In genomic region chr1:212485895-212486590, GRCh38 we compare ENCODE assay signal across 8 cellular contexts. TPM values are rescaled to one million over a fixed set of nuclear protein-coding genes. Genes with fewer than 3 reads are reported as not detected.
DNase-seq lines count a peak whose midpoint lies in the region; ATAC-seq lines count a peak whose summit lies in the region.

No MANE protein-coding gene starts in this region.

- no peaks in the 10 kb centered on the region for H3K27me3 ChIP-seq in CD4-positive, CD25-positive, alpha-beta regulatory T cell (ENCODE audit: control insufficient read depth, insufficient read depth, low read length)

- H3K4me3 Mint-ChIP-seq in CD4-positive, CD25-positive, alpha-beta regulatory T cell: no peak overlapping the region
- no peak overlapping the region for H3K4me3 Mint-ChIP-seq in effector memory CD8-positive, alpha-beta T cell
- no peak overlapping the region for H3K4me3 Mint-ChIP-seq in natural killer cell treated with Interleukin-12 subunit alpha and Interleukin-12 subunit beta and Interleukin-15 and Interleukin-18, amount 100 ng/mL, for 72 hours

- no peaks in the 10 kb centered on the region for H3K36me3 ChIP-seq in CD4-positive, CD25-positive, alpha-beta regulatory T cell (ENCODE audit: control insufficient read depth, insufficient read depth, low read length)

- no peak overlapping the region for H3K4me3 ChIP-seq in CD4-positive, CD25-positive, alpha-beta regulatory T cell (ENCODE audit: low read depth, low read length)

- peaks cover 0 to 3% (median 0%) of the 10 kb centered on the region in 4 donors for H3K4me1 Mint-ChIP-seq in CD4-positive, CD25-positive, alpha-beta regulatory T cell
- H3K4me1 Mint-ChIP-seq in effector memory CD8-positive, alpha-beta T cell (ENCODE audit: low read depth in 2 of 2): peaks cover 2 to 5% of the 10 kb centered on the region in 2 donors
- peaks cover 16 to 17% of the 10 kb centered on the region in 2 donors for H3K4me1 Mint-ChIP-seq in natural killer cell treated with Interleukin-12 subunit alpha and Interleukin-12 subunit beta and Interleukin-15 and Interleukin-18, amount 100 ng/mL, for 72 hours (ENCODE audit: low read depth in 2 of 2)

- no peak overlapping the region for H3K27ac ChIP-seq in CD4-positive, CD25-positive, alpha-beta regulatory T cell (ENCODE audit: insufficient read depth, low read length, poor library complexity, severe bottlenecking)

- peak overlapping the region in 1 of 3 donors; percentile 39 for H3K27ac Mint-ChIP-seq in CD4-positive, CD25-positive, alpha-beta regulatory T cell
- H3K27ac Mint-ChIP-seq in effector memory CD8-positive, alpha-beta T cell: no peak overlapping the region
- no peak overlapping the region for H3K27ac Mint-ChIP-seq in natural killer cell treated with Interleukin-12 subunit alpha and Interleukin-12 subunit beta and Interleukin-15 and Interleukin-18, amount 100 ng/mL, for 72 hours

- DNase-seq in CD4-positive, CD25-positive, alpha-beta regulatory T cell: no peak
- DNase-seq in NOMO-1 treated with dmso at 0.1 percent for 144 hours (lab: John Stamatoyannopoulos, UW; ENCODE audit: unreplicated experiment): peak; percentile 40
- no peak for DNase-seq in effector memory CD8-positive, alpha-beta T cell
- DNase-seq in natural killer cell treated with Interleukin-12 subunit alpha and Interleukin-12 subunit beta and Interleukin-15 and Interleukin-18, amount 100 ng/mL, for 72 hours (ENCODE audit: low spot score): peak; percentile 39

- no peaks in the 10 kb centered on the region for H3K4me1 ChIP-seq in CD4-positive, CD25-positive, alpha-beta regulatory T cell (ENCODE audit: control insufficient read depth, insufficient read depth, low read length, poor library complexity, severe bottlenecking)

- H3K36me3 Mint-ChIP-seq in CD4-positive, CD25-positive, alpha-beta regulatory T cell: no peaks in the 10 kb centered on the region
- no peaks in the 10 kb centered on the region for H3K36me3 Mint-ChIP-seq in effector memory CD8-positive, alpha-beta T cell (ENCODE audit: insufficient read depth)
- no peaks in the 10 kb centered on the region for H3K36me3 Mint-ChIP-seq in natural killer cell treated with Interleukin-12 subunit alpha and Interleukin-12 subunit beta and Interleukin-15 and Interleukin-18, amount 100 ng/mL, for 72 hours

- ATAC-seq in CD4-positive, CD25-positive, alpha-beta regulatory T cell (ENCODE audit: low read depth in 2 of 2): peak; percentile 37 to 38
- peak; percentile 65 for ATAC-seq in HG03060 (IDR thresholded peaks at IDR 0.05; ENCODE audit: low read depth, unreplicated experiment)
- peak; percentile 42 for ATAC-seq in effector memory CD8-positive, alpha-beta T cell (replicated peaks)
- ATAC-seq in natural killer cell treated with Interleukin-12 subunit alpha and Interleukin-12 subunit beta and Interleukin-15 and Interleukin-18, amount 100 ng/mL, for 72 hours: peak in 1 of 2 donors; percentile 31
- no peak for ATAC-seq in GM21526 (IDR thresholded peaks at IDR 0.05; ENCODE audit: low FRiP score, unreplicated experiment)
- ATAC-seq in GM21528 (IDR thresholded peaks at IDR 0.05; ENCODE audit: low FRiP score, unreplicated experiment): no peak
- ATAC-seq in GM21360 (IDR thresholded peaks at IDR 0.05; ENCODE audit: unreplicated experiment): no peak

- peaks cover 16% of the 10 kb centered on the region for H3K27me3 Mint-ChIP-seq in CD4-positive, CD25-positive, alpha-beta regulatory T cell
- H3K27me3 Mint-ChIP-seq in effector memory CD8-positive, alpha-beta T cell: peaks cover 0 to 19% of the 10 kb centered on the region in 2 donors
- no peaks in the 10 kb centered on the region for H3K27me3 Mint-ChIP-seq in natural killer cell treated with Interleukin-12 subunit alpha and Interleukin-12 subunit beta and Interleukin-15 and Interleukin-18, amount 100 ng/mL, for 72 hours

- no peaks in the 10 kb centered on the region for H3K9me3 ChIP-seq in CD4-positive, CD25-positive, alpha-beta regulatory T cell (ENCODE audit: control insufficient read depth in 2 of 2, low read length in 2 of 2)

- H3K9me3 Mint-ChIP-seq in CD4-positive, CD25-positive, alpha-beta regulatory T cell: no peaks in the 10 kb centered on the region
- H3K9me3 Mint-ChIP-seq in effector memory CD8-positive, alpha-beta T cell: no peaks in the 10 kb centered on the region
- H3K9me3 Mint-ChIP-seq in natural killer cell treated with Interleukin-12 subunit alpha and Interleukin-12 subunit beta and Interleukin-15 and Interleukin-18, amount 100 ng/mL, for 72 hours: no peaks in the 10 kb centered on the region

RNA-seq across cellular contexts. Expression of gene NENF, which starts 53.3 kb away (rescaled TPM):
- 17.0 TPM for total RNA-seq in CD4-positive, CD25-positive, alpha-beta regulatory T cell
- polyA plus RNA-seq in CD4-positive, CD25-positive, alpha-beta regulatory T cell: 10 to 100 TPM; 37.8 to 82.8 (median 69.4) TPM
- 10 to 100 TPM; 18.9 to 31.8 TPM for total RNA-seq in natural killer cell treated with Interleukin-12 subunit alpha and Interleukin-12 subunit beta and Interleukin-15 and Interleukin-18, amount 100 ng/mL, for 72 hours

Comparison
In these comparisons a context has a peak if more than half of its experiments do, and no peak if none do; other contexts are left out.
1. ATAC-seq: peak in CD4-positive, CD25-positive, alpha-beta regulatory T cell (2 of 2), HG03060 (single experiment) and effector memory CD8-positive, alpha-beta T cell (single experiment); none in GM21526 (single experiment), GM21528 (single experiment) and GM21360 (single experiment).
2. DNase-seq: peak in NOMO-1 treated with dmso at 0.1 percent for 144 hours (single experiment) and natural killer cell treated with Interleukin-12 subunit alpha and Interleukin-12 subunit beta and Interleukin-15 and Interleukin-18, amount 100 ng/mL, for 72 hours (single experiment); none in CD4-positive, CD25-positive, alpha-beta regulatory T cell (0 of 3) and effector memory CD8-positive, alpha-beta T cell (0 of 3).